11 cellular contexts compared by ENCODE assay signal in the genomic region with DNA sequence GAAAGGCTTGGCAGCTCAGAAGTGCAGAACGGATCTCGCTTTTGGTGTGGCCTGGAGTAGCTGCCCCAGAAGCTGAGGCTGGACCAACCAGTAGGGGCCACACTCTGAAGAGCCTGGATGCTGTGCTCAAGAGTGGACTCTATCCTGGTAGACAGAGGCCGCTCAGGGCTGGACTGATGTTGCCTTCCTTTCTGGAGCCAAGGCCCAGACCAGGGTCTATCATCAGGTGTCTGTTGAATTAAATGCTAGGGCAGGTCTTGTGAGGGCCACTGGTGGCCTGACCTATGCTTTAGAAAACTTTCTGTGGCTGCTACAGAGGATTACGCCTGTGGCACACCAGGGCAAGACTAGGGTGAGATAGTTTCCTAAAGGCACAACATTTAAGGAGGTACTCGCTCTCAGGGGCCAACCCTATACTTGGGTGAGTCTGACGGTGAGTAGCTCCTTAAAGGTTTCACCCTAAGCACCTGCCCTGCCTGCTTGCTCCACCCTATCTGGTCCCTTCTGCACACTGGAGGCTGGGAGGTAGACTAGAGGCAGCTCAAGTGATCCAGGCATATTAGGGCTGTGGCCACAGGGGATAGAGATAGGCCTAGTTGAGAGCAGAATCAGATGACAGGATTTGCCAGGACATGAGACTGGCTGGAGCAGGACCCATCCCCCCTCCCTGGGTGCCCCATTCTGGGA. TPM values are rescaled to one million over a fixed set of nuclear protein-coding genes. Genes with fewer than 3 reads are reported as not detected.
DNase-seq lines count a peak whose midpoint lies in the region; ATAC-seq, FAIRE-seq and TF ChIP-seq lines count a peak whose summit lies in the region.
"Had no signal": no experiment of that assay in that cellular context is flagged by ENCODE, and none has a peak within 500 bp of the region (broad histone marks: within the 10 kb centered on the region; RNA-seq: fewer than 3 reads in every experiment).

No MANE protein-coding gene starts in this region.

- H3K27ac ChIP-seq in right cardiac atrium (ENCODE audit: low read length) (peak overlapping the region; percentile 1), astrocyte (ENCODE audit: low read depth, low read length) (no peak overlapping the region), vagina (peak overlapping the region; percentile 17)

- 95% methylated on average over 6 of the region's 6 CpGs for WGBS in right cardiac atrium

- H4K20me1 ChIP-seq in astrocyte (ENCODE audit: insufficient read depth, low read length): no peaks in the 10 kb centered on the region

- H3K9me3 Mint-ChIP-seq in astrocyte (ENCODE audit: unreplicated experiment): no peaks in the 10 kb centered on the region

- H3K4me3 Mint-ChIP-seq in astrocyte (ENCODE audit: unreplicated experiment): no peak overlapping the region

- no peak for FAIRE-seq in astrocyte (lab: Jason Lieb, UNC)
- FAIRE-seq: frontal cortex had no signal

- H3K36me3 ChIP-seq in astrocyte (ENCODE audit: insufficient read depth, low read length): no peaks in the 10 kb centered on the region
- no peaks in the 10 kb centered on the region for H3K36me3 ChIP-seq in mucosa of stomach (ENCODE audit: control insufficient read depth, insufficient read depth, low read length)
- no peaks in the 10 kb centered on the region for H3K36me3 ChIP-seq in vagina

- H3K9me3 ChIP-seq in right cardiac atrium (ENCODE audit: control insufficient read depth, low read length): no peaks in the 10 kb centered on the region
- no peaks in the 10 kb centered on the region for H3K9me3 ChIP-seq in astrocyte (ENCODE audit: insufficient read depth, low read depth, low read length)
- no peaks in the 10 kb centered on the region for H3K9me3 ChIP-seq in mucosa of stomach (ENCODE audit: control insufficient read depth, low read length)
- H3K9me3 ChIP-seq in vagina: no peaks in the 10 kb centered on the region

- H3K79me2 ChIP-seq in astrocyte (ENCODE audit: insufficient read depth, low read length): no peaks in the 10 kb centered on the region

- ATAC-seq in right cardiac atrium: no peak
- no peak for ATAC-seq in left cardiac atrium
- ATAC-seq in GM19023 (IDR thresholded peaks at IDR 0.05; ENCODE audit: unreplicated experiment): no peak

- no peak overlapping the region for H2AFZ ChIP-seq in astrocyte (ENCODE audit: low read depth, low read length)

- H3K27ac Mint-ChIP-seq in astrocyte (ENCODE audit: unreplicated experiment): peak overlapping the region; percentile 23

- no peak overlapping the region for H3K4me2 ChIP-seq in astrocyte (ENCODE audit: low read length)

- H3K4me3 ChIP-seq in right cardiac atrium (ENCODE audit: low read length) (no peak overlapping the region), astrocyte (ENCODE audit: insufficient read depth, low read depth, low read length) (no peak overlapping the region), mucosa of stomach (ENCODE audit: low read length) (no peak overlapping the region), vagina (no peak overlapping the region)

- intact Hi-C loops in right cardiac atrium (cut with DNase I) (loop anchor here (2.0 to 5.0 kb wide), 3 partner anchors 108 to 114 kb away; no protein-coding TSS in a partner anchor), left cardiac atrium (cut with DNase I) (loop anchor here (2.0 to 5.0 kb wide), 2 partner anchors 114 to 213 kb away; no protein-coding TSS in a partner anchor), vagina (cut with DNase I) (no loop called here)

- no peak for TF ChIP-seq POLR2A in vagina (IDR thresholded peaks at IDR 0.05)

- peaks cover 23% of the 10 kb centered on the region for H3K4me1 Mint-ChIP-seq in astrocyte (ENCODE audit: low read depth, unreplicated experiment)

- no peaks in the 10 kb centered on the region for H3K27me3 ChIP-seq in right cardiac atrium (ENCODE audit: control insufficient read depth, insufficient read depth)
- no peaks in the 10 kb centered on the region for H3K27me3 ChIP-seq in astrocyte (ENCODE audit: insufficient read depth, low read length)
- no peaks in the 10 kb centered on the region for H3K27me3 ChIP-seq in mucosa of stomach (ENCODE audit: control insufficient read depth, insufficient read depth, low read length)
- no peaks in the 10 kb centered on the region for H3K27me3 ChIP-seq in vagina

- no peaks in the 10 kb centered on the region for H3K27me3 Mint-ChIP-seq in astrocyte (ENCODE audit: low read depth, unreplicated experiment)

- H3K4me1 ChIP-seq in right cardiac atrium (ENCODE audit: control insufficient read depth, insufficient read depth, low read length) (peaks cover 8% of the 10 kb centered on the region), astrocyte (ENCODE audit: insufficient read depth, low read length) (peaks cover 37% of the 10 kb centered on the region), mucosa of stomach (ENCODE audit: control insufficient read depth, insufficient read depth, low read length) (peaks cover 86% of the 10 kb centered on the region), vagina (peaks cover 30% of the 10 kb centered on the region)

- H3K9ac ChIP-seq in astrocyte (ENCODE audit: low read length) (no peak overlapping the region), mucosa of stomach (ENCODE audit: low read length) (peak overlapping the region; percentile 56)

- TF ChIP-seq CTCF in astrocyte (IDR thresholded peaks at IDR 0.05; ENCODE audit: insufficient read depth, low read depth, low read length) (no peak), vagina (IDR thresholded peaks at IDR 0.05) (no peak)

- DNase-seq in right cardiac atrium: peak in 1 of 3 donors; percentile 41
- DNase-seq in left cardiac atrium: no peak
- DNase-seq in astrocyte (ENCODE audit: low read depth): no peak
- peak in 1 of 2 donors; percentile 86 for DNase-seq in vagina (ENCODE audit: extremely low spot score in 2 of 2)
- no peak for DNase-seq in UCSD-AML1 (lab: John Stamatoyannopoulos, UW; ENCODE audit: unreplicated experiment)
- no peak for DNase-seq in NCI-H2029 (lab: John Stamatoyannopoulos, UW)

- H3K36me3 Mint-ChIP-seq in astrocyte (ENCODE audit: low read depth, unreplicated experiment): no peaks in the 10 kb centered on the region

RNA-seq across cellular contexts. Expression of a gene that starts 9.8 kb away (rescaled TPM):
- total RNA-seq in right cardiac atrium (10 to 100 TPM in 3 of 4 donors, 1 to 10 TPM in 1; 9.4 to 17.9 (median 13.8) TPM), left cardiac atrium (10 to 100 TPM; 11.8 to 21.4 TPM), astrocyte (39.7 and 42.5 TPM in 2 replicates), vagina (49.8 TPM)
- polyA plus RNA-seq in right cardiac atrium: 11.7 TPM

RNA-seq across cellular contexts. Expression of a gene that starts 42.9 kb away (rescaled TPM):
- total RNA-seq in right cardiac atrium (not detected), left cardiac atrium (not detected), astrocyte (not detected in 2 replicates), vagina (not detected)
- polyA plus RNA-seq in right cardiac atrium: not detected
- total RNA-seq: frontal cortex, OCI-LY7, temporal lobe had no signal

RNA-seq across cellular contexts. Expression of a gene that starts 56.4 kb away (rescaled TPM):
- 10 to 100 TPM; 22.7 to 32.0 (median 29.8) TPM for total RNA-seq in right cardiac atrium
- 8.0 TPM for polyA plus RNA-seq in right cardiac atrium
- 10 to 100 TPM; 26.7 to 30.2 TPM for total RNA-seq in left cardiac atrium
- 26.1 and 26.8 TPM in 2 replicates for total RNA-seq in astrocyte
- total RNA-seq in vagina: 29.0 TPM
